In genomic region chr19:45499196-45500180, GRCh38 we compare ENCODE assay signal across 6 cellular contexts. TPM values are rescaled to one million over a fixed set of nuclear protein-coding genes. Genes with fewer than 3 reads are reported as not detected.
A peak's percentile ranks its signal among the peaks of the same experiment; 100 is the strongest.
DNase-seq lines count a peak whose midpoint lies in the region; ATAC-seq lines count a peak whose summit lies in the region.

No MANE protein-coding gene starts in this region.

- WGBS in mesodermal cell (ENCODE audit: insufficient coverage in 2 of 2), 2 experiments = 14 to 21% methylated on average over 31 to 35 of the region's 37 CpGs

- H3K4me3 ChIP-seq in mesodermal cell (ENCODE audit: extremely low read depth, insufficient read depth, low read length, poor library complexity, severe bottlenecking) = peak overlapping the region; percentile 21

- no peak for ATAC-seq in Right ventricle myocardium superior (ENCODE audit: poor library complexity)
- no peak for ATAC-seq in HG02798 (IDR thresholded peaks at IDR 0.05; ENCODE audit: poor library complexity, unreplicated experiment)

- DNase-seq in Right ventricle myocardium superior = peak; percentile 62
- DNase-seq in cardiac septum (ENCODE audit: low spot score) = no peak
- DNase-seq in activated naive CD4-positive, alpha-beta T cell treated with anti-CD3 and anti-CD28 coated beads, Interleukin-2, amount 50 U/mL, for 16 hours = peak; percentile 69
- DNase-seq in AG08395 (ENCODE audit: low spot score) = no peak

- H3K27ac ChIP-seq in mesodermal cell (ENCODE audit: low read depth, low read length, severe bottlenecking) = no peak overlapping the region

- H3K9me3 ChIP-seq in mesodermal cell (ENCODE audit: control insufficient read depth, low read length) = no peaks in the 10 kb centered on the region

- peaks cover 4% of the 10 kb centered on the region for H3K4me1 ChIP-seq in mesodermal cell (ENCODE audit: control insufficient read depth, insufficient read depth, low read length, poor library complexity, severe bottlenecking)

- intact Hi-C loops in Right ventricle myocardium superior (cut with DNase I) = no loop called here
- intact Hi-C loops in cardiac septum (cut with DNase I) = no loop called here

- H3K36me3 ChIP-seq in mesodermal cell (ENCODE audit: control insufficient read depth, insufficient read depth, low read length) = peaks cover 12% of the 10 kb centered on the region

RNA-seq across cellular contexts. Expression of gene PPM1N, which starts 1.2 kb away (rescaled TPM):
- 0.75 TPM for total RNA-seq in Right ventricle myocardium superior
- total RNA-seq in cardiac septum = 0.59 TPM
- 1.8 TPM for polyA plus RNA-seq in mesodermal cell (2013, experiment 1 of 2)
- polyA plus RNA-seq in mesodermal cell (2013, experiment 2 of 2) = 2.5 TPM

RNA-seq across cellular contexts. Expression of gene RTN2, which starts 2.6 kb away (rescaled TPM):
- total RNA-seq in Right ventricle myocardium superior (29.9 TPM), cardiac septum (15.1 TPM)
- 59.0 TPM for polyA plus RNA-seq in mesodermal cell (2013, experiment 1 of 2)
- 55.5 TPM for polyA plus RNA-seq in mesodermal cell (2013, experiment 2 of 2)

RNA-seq across cellular contexts. Expression of gene VASP, which starts 7.8 kb away (rescaled TPM):
- total RNA-seq in Right ventricle myocardium superior = 42.9 TPM
- 60.4 TPM for total RNA-seq in cardiac septum
- 126 TPM for polyA plus RNA-seq in mesodermal cell (2013, experiment 1 of 2)
- 106 TPM for polyA plus RNA-seq in mesodermal cell (2013, experiment 2 of 2)

RNA-seq across cellular contexts. Expression of gene FOSB, which starts 31.7 kb away (rescaled TPM):
- 0.51 TPM for total RNA-seq in Right ventricle myocardium superior
- 0.94 TPM for total RNA-seq in cardiac septum
- 2.4 TPM for polyA plus RNA-seq in mesodermal cell (2013, experiment 1 of 2)
- 3.2 TPM for polyA plus RNA-seq in mesodermal cell (2013, experiment 2 of 2)

Comparison
In these comparisons a context has a peak if more than half of its experiments do, and no peak if none do; other contexts are left out.
1. DNase-seq: peak in Right ventricle myocardium superior (single experiment) and activated naive CD4-positive, alpha-beta T cell treated with anti-CD3 and anti-CD28 coated beads, Interleukin-2, amount 50 U/mL, for 16 hours (single experiment); none in cardiac septum (single experiment) and AG08395 (single experiment).